ENCODE assay signal across 9 cellular contexts in genomic region chr3:51955893-51956770, GRCh38. TPM values are rescaled to one million over a fixed set of nuclear protein-coding genes. Genes with fewer than 3 reads are reported as not detected.
A peak's percentile ranks its signal among the peaks of the same experiment; 100 is the strongest.
DNase-seq lines count a peak whose midpoint lies in the region; ATAC-seq, FAIRE-seq and TF ChIP-seq lines count a peak whose summit lies in the region.
"Had no signal": no experiment of that assay in that cellular context is flagged by ENCODE, and none has a peak within 500 bp of the region (broad histone marks: within the 10 kb centered on the region; RNA-seq: fewer than 3 reads in every experiment).

No MANE protein-coding gene starts in this region.

- intact Hi-C loops in K562 (cut with micrococcal nuclease) (no loop called here), sciatic nerve (cut with DNase I) (no loop called here)

- no peak for TF ChIP-seq EP300 in K562 (IDR thresholded peaks at IDR 0.05; ENCODE audit: low read length)

- TF ChIP-seq CTCF in K562 (IDR thresholded peaks at IDR 0.05 in 2 of 3, conservative IDR thresholded peaks at IDR 0.05 in 1 of 3; ENCODE audit: insufficient read depth in 2 of 3, low read depth in 1 of 3, low read length in 3 of 3), result no peak

- in situ Hi-C loops in K562 (cut with MboI), result no loop called here

- ATAC-seq in K562 (peak; percentile 29; the same call in 2 of the 3 replicates), sciatic nerve (peak; percentile 75), HG03520 (IDR thresholded peaks at IDR 0.05; ENCODE audit: unreplicated experiment) (no peak), HG02642 (IDR thresholded peaks at IDR 0.05; ENCODE audit: poor library complexity, unreplicated experiment) (no peak)

- BruUV-seq in K562 (replicated peaks; lab: Mats Ljungman, UMichigan), result no TSS peak

- POLR2A ChIA-PET in K562 (lab: Yijun Ruan, JAX), result no interaction called here

- CTCF ChIA-PET in K562 (lab: Yijun Ruan, JAX; ENCODE audit: low intra/inter-chr PET ratio), result no interaction called here

- no peak for FAIRE-seq in K562 (lab: Jason Lieb, UNC)

- no peaks in the 10 kb centered on the region for H3K9me1 ChIP-seq in K562 (ENCODE audit: control insufficient read depth, insufficient read depth, low read length)

- H3K9me3 ChIP-seq in K562 (replicated peaks; ENCODE audit: control insufficient read depth, insufficient read depth, low read depth, low read length) (no peaks in the 10 kb centered on the region), iPS DF 6.9 (ENCODE audit: control insufficient read depth, insufficient read depth, low read length) (no peaks in the 10 kb centered on the region)

- H4K20me1 ChIP-seq in K562 (replicated peaks; ENCODE audit: control insufficient read depth, insufficient read depth, low read length), result no peaks in the 10 kb centered on the region

- peak; percentile 69 for DNase-seq in DMS53 (lab: John Stamatoyannopoulos, UW)
- peak; percentile 23 for DNase-seq in NCI-H1694 (lab: John Stamatoyannopoulos, UW)
- no peak for DNase-seq in K562 (ENCODE audit: extremely low read depth in 1 of 4, low spot score in 3 of 4)
- DNase-seq in iPS DF 6.9 (ENCODE audit: low read depth, low spot score), result no peak
- DNase-seq in sciatic nerve (ENCODE audit: low spot score), result peak; percentile 73
- DNase-seq in DMS114 treated with DMSO at 0.1 percent for 48 hours (lab: John Stamatoyannopoulos, UW; ENCODE audit: unreplicated experiment), result no peak

- H3K4me1 ChIP-seq in K562 (replicated peaks in 1 of 2; ENCODE audit: control insufficient read depth in 2 of 2, insufficient read depth in 2 of 2, low read length in 2 of 2) (peaks cover 0 to 13% of the 10 kb centered on the region in 2 experiments; a peak in 2 of 5 replicates), iPS DF 6.9 (ENCODE audit: control insufficient read depth, insufficient read depth, low read length) (peaks cover 5% of the 10 kb centered on the region)

- TF ChIP-seq RAD21 in K562 (CRISPR knock-in tag; conservative IDR thresholded peaks at IDR 0.05 in 1 of 2, IDR thresholded peaks at IDR 0.05 in 1 of 2), result no peak

- H3K27ac ChIP-seq in K562 (ENCODE audit: extremely low read depth, low read depth, low read length), result no peak overlapping the region
- H3K27ac ChIP-seq in iPS DF 6.9 (ENCODE audit: low read length), result no peak overlapping the region

- H3K79me2 ChIP-seq in K562 (ENCODE audit: control insufficient read depth, insufficient read depth, low read length), result no peaks in the 10 kb centered on the region

- H2AFZ ChIP-seq in K562 (ENCODE audit: low read depth, low read length), result no peak overlapping the region

- H3K4me2 ChIP-seq in K562 (ENCODE audit: insufficient read depth, low read length), result no peak overlapping the region

- no peak for TF ChIP-seq POLR2A in K562 (conservative IDR thresholded peaks at IDR 0.05)

- H3K4me3 ChIP-seq in K562 (no peak overlapping the region), iPS DF 6.9 (ENCODE audit: low read length) (peak overlapping the region; percentile 26; the same call in 1 of the 2 replicates)

- H3K27me3 ChIP-seq in K562 (ENCODE audit: control insufficient read depth in 2 of 2, insufficient read depth in 2 of 2, low read length in 2 of 2) (peaks cover 0 to 4% of the 10 kb centered on the region in 2 experiments; a peak in 2 of 5 replicates), iPS DF 6.9 (ENCODE audit: control insufficient read depth, insufficient read depth, low read length) (peaks cover 15% of the 10 kb centered on the region)

- no peaks in the 10 kb centered on the region for H3K36me3 ChIP-seq in K562 (ENCODE audit: control insufficient read depth, insufficient read depth, low read length)
- no peaks in the 10 kb centered on the region for H3K36me3 ChIP-seq in iPS DF 6.9 (ENCODE audit: control insufficient read depth, insufficient read depth, low read length)

- no peak overlapping the region for H3K9ac ChIP-seq in K562 (ENCODE audit: insufficient read depth in 1 of 2, low read depth in 2 of 2, low read length in 2 of 2)

- 71% methylated on average over 32 of the region's 97 CpGs for WGBS in K562 (ENCODE audit: insufficient coverage, low coverage, missing lambda C conversion rate)
- WGBS in iPS DF 6.9 (ENCODE audit: insufficient coverage, insufficient read length), result no CpG with 5 or more reads among the region's 97 CpGs

RNA-seq across cellular contexts. Expression of gene GPR62, which starts 1.0 kb away (rescaled TPM):
- not detected in 2 replicates for total RNA-seq in K562 (2011; cell fraction: chromatin; rRNA removed; ENCODE audit: low replicate concordance)
- total RNA-seq in K562 (2011; cell fraction: nucleolus; rRNA removed), result not detected in 2 replicates
- total RNA-seq in K562 (2011; cell fraction: nucleoplasm; rRNA removed), result not detected in 2 replicates
- total RNA-seq in K562 (2014; rRNA removed), result not detected in 2 replicates
- not detected in 2 replicates for total RNA-seq in K562 (2014; rRNA removed; fragmentation: Illumina TruSeq; extraction: Trizol)
- total RNA-seq in K562 (2015; rRNA removed; fragmentation: Illumina TruSeq; extraction: Trizol), result not detected in 2 replicates
- not detected in 2 replicates for total RNA-seq in K562 (2021)
- polyA plus RNA-seq in K562 (2011; rRNA removed), result not detected in 2 replicates
- not detected in 2 replicates for polyA plus RNA-seq in K562 (2011; cell fraction: cytosol; rRNA removed)
- not detected in 2 replicates for polyA plus RNA-seq in K562 (2011; cell fraction: nucleus; rRNA removed)
- not detected in 2 replicates for polyA plus RNA-seq in K562 (2012)
- polyA plus RNA-seq in K562 (2014; fragmentation: Illumina TruSeq; extraction: Trizol), result not detected in 2 replicates
- not detected for polyA plus RNA-seq in K562 (2014; fragmentation: Nextera tagmentation; extraction: Ambion mirVana)
- polyA plus RNA-seq in K562 (2014; rRNA removed), result not detected in 2 replicates
- polyA minus RNA-seq in K562 (2011; rRNA and poly(A)+ RNA removed), result not detected in 2 replicates
- not detected in 2 replicates for polyA minus RNA-seq in K562 (2011; cell fraction: cytosol; rRNA and poly(A)+ RNA removed)
- polyA minus RNA-seq in K562 (2011; cell fraction: nucleus; rRNA and poly(A)+ RNA removed), result not detected in 2 replicates
- 0.13 TPM for total RNA-seq in sciatic nerve
- total RNA-seq: myocyte had no signal

RNA-seq across cellular contexts. Expression of gene PCBP4, which starts 11.1 kb away (rescaled TPM):
- total RNA-seq in K562 (2011; cell fraction: chromatin; rRNA removed; ENCODE audit: low replicate concordance), result 3.7 and 14.0 TPM in 2 replicates
- 5.8 and 7.8 TPM in 2 replicates for total RNA-seq in K562 (2011; cell fraction: nucleolus; rRNA removed)
- total RNA-seq in K562 (2011; cell fraction: nucleoplasm; rRNA removed), result 4.6 and 5.4 TPM in 2 replicates
- total RNA-seq in K562 (2014; rRNA removed), result 4.6 and 4.9 TPM in 2 replicates
- 0.73 and 0.93 TPM in 2 replicates for total RNA-seq in K562 (2014; rRNA removed; fragmentation: Illumina TruSeq; extraction: Trizol)
- total RNA-seq in K562 (2015; rRNA removed; fragmentation: Illumina TruSeq; extraction: Trizol), result 1.6 and 2.1 TPM in 2 replicates
- 4.7 and 5.7 TPM in 2 replicates for total RNA-seq in K562 (2021)
- 3.1 and 5.5 TPM in 2 replicates for polyA plus RNA-seq in K562 (2011; rRNA removed)
- polyA plus RNA-seq in K562 (2011; cell fraction: cytosol; rRNA removed), result 4.5 and 7.3 TPM in 2 replicates
- polyA plus RNA-seq in K562 (2011; cell fraction: nucleus; rRNA removed), result 15.9 and 21.8 TPM in 2 replicates
- 3.7 and 10.9 TPM in 2 replicates for polyA plus RNA-seq in K562 (2012)
- polyA plus RNA-seq in K562 (2014; fragmentation: Illumina TruSeq; extraction: Trizol), result 2.6 and 4.7 TPM in 2 replicates
- under 1 TPM; 0.06 to 0.07 TPM for polyA plus RNA-seq in K562 (2014; fragmentation: Nextera tagmentation; extraction: Ambion mirVana)
- 5.8 and 6.4 TPM in 2 replicates for polyA plus RNA-seq in K562 (2014; rRNA removed)
- polyA minus RNA-seq in K562 (2011; rRNA and poly(A)+ RNA removed), result 1.3 and 1.9 TPM in 2 replicates
- 1.4 and 1.6 TPM in 2 replicates for polyA minus RNA-seq in K562 (2011; cell fraction: cytosol; rRNA and poly(A)+ RNA removed)
- 1.9 and 3.9 TPM in 2 replicates for polyA minus RNA-seq in K562 (2011; cell fraction: nucleus; rRNA and poly(A)+ RNA removed)
- total RNA-seq in sciatic nerve, result 145 TPM

RNA-seq across cellular contexts. Expression of gene PARP3, which starts 14.0 kb away (rescaled TPM):
- total RNA-seq in K562 (2011; cell fraction: chromatin; rRNA removed; ENCODE audit: low replicate concordance), result 9.0 and 16.5 TPM in 2 replicates
- 9.3 and 12.5 TPM in 2 replicates for total RNA-seq in K562 (2011; cell fraction: nucleolus; rRNA removed)
- total RNA-seq in K562 (2011; cell fraction: nucleoplasm; rRNA removed), result 3.1 and 7.1 TPM in 2 replicates
- total RNA-seq in K562 (2014; rRNA removed), result 5.2 and 6.2 TPM in 2 replicates
- 1.9 and 2.2 TPM in 2 replicates for total RNA-seq in K562 (2014; rRNA removed; fragmentation: Illumina TruSeq; extraction: Trizol)
- 4.6 and 4.7 TPM in 2 replicates for total RNA-seq in K562 (2015; rRNA removed; fragmentation: Illumina TruSeq; extraction: Trizol)
- total RNA-seq in K562 (2021), result 4.8 and 6.5 TPM in 2 replicates
- polyA plus RNA-seq in K562 (2011; rRNA removed), result 3.7 and 6.6 TPM in 2 replicates
- 4.4 and 5.4 TPM in 2 replicates for polyA plus RNA-seq in K562 (2011; cell fraction: cytosol; rRNA removed)
- polyA plus RNA-seq in K562 (2011; cell fraction: nucleus; rRNA removed), result 39.5 and 39.6 TPM in 2 replicates
- polyA plus RNA-seq in K562 (2012), result 6.4 and 11.7 TPM in 2 replicates
- 4.5 and 5.3 TPM in 2 replicates for polyA plus RNA-seq in K562 (2014; fragmentation: Illumina TruSeq; extraction: Trizol)
- polyA plus RNA-seq in K562 (2014; fragmentation: Nextera tagmentation; extraction: Ambion mirVana), result under 1 TPM; 0.46 to 0.55 TPM
- polyA plus RNA-seq in K562 (2014; rRNA removed), result 6.6 TPM in 2 replicates
- polyA minus RNA-seq in K562 (2011; rRNA and poly(A)+ RNA removed), result 1.5 and 1.6 TPM in 2 replicates
- 2.4 and 3.8 TPM in 2 replicates for polyA minus RNA-seq in K562 (2011; cell fraction: cytosol; rRNA and poly(A)+ RNA removed)
- 4.3 and 6.9 TPM in 2 replicates for polyA minus RNA-seq in K562 (2011; cell fraction: nucleus; rRNA and poly(A)+ RNA removed)
- total RNA-seq in sciatic nerve, result 18.0 TPM

RNA-seq across cellular contexts. Expression of gene RRP9, which starts 14.4 kb away (rescaled TPM):
- 6.5 and 24.7 TPM in 2 replicates for total RNA-seq in K562 (2011; cell fraction: chromatin; rRNA removed; ENCODE audit: low replicate concordance)
- 19.2 and 29.0 TPM in 2 replicates for total RNA-seq in K562 (2011; cell fraction: nucleolus; rRNA removed)
- 10.9 and 13.5 TPM in 2 replicates for total RNA-seq in K562 (2011; cell fraction: nucleoplasm; rRNA removed)
- 62.6 and 68.5 TPM in 2 replicates for total RNA-seq in K562 (2014; rRNA removed)
- total RNA-seq in K562 (2014; rRNA removed; fragmentation: Illumina TruSeq; extraction: Trizol), result 15.7 and 29.1 TPM in 2 replicates
- total RNA-seq in K562 (2015; rRNA removed; fragmentation: Illumina TruSeq; extraction: Trizol), result 48.9 and 52.4 TPM in 2 replicates
- total RNA-seq in K562 (2021), result 64.1 and 67.0 TPM in 2 replicates
- polyA plus RNA-seq in K562 (2011; rRNA removed), result 20.3 and 23.1 TPM in 2 replicates
- polyA plus RNA-seq in K562 (2011; cell fraction: cytosol; rRNA removed), result 32.4 and 70.8 TPM in 2 replicates
- polyA plus RNA-seq in K562 (2011; cell fraction: nucleus; rRNA removed), result 30.2 and 46.3 TPM in 2 replicates
- 30.1 and 55.6 TPM in 2 replicates for polyA plus RNA-seq in K562 (2012)
- polyA plus RNA-seq in K562 (2014; fragmentation: Illumina TruSeq; extraction: Trizol), result 45.9 and 55.5 TPM in 2 replicates
- polyA plus RNA-seq in K562 (2014; fragmentation: Nextera tagmentation; extraction: Ambion mirVana), result 10 to 100 TPM in 1 of 2 experiments, 1 to 10 TPM in 1; 5.2 to 12.9 TPM
- 62.1 and 64.4 TPM in 2 replicates for polyA plus RNA-seq in K562 (2014; rRNA removed)
- polyA minus RNA-seq in K562 (2011; rRNA and poly(A)+ RNA removed), result 9.2 and 19.8 TPM in 2 replicates
- polyA minus RNA-seq in K562 (2011; cell fraction: cytosol; rRNA and poly(A)+ RNA removed), result 16.3 and 26.0 TPM in 2 replicates
- polyA minus RNA-seq in K562 (2011; cell fraction: nucleus; rRNA and poly(A)+ RNA removed), result 3.8 and 4.8 TPM in 2 replicates
- total RNA-seq in sciatic nerve, result 12.9 TPM

RNA-seq across cellular contexts. Expression of gene ABHD14B, which starts 17.7 kb away (rescaled TPM):
- total RNA-seq in K562 (2011; cell fraction: chromatin; rRNA removed; ENCODE audit: low replicate concordance), result 33.5 and 88.4 TPM in 2 replicates
- total RNA-seq in K562 (2011; cell fraction: nucleolus; rRNA removed), result 69.5 and 79.0 TPM in 2 replicates
- 83.9 and 125 TPM in 2 replicates for total RNA-seq in K562 (2011; cell fraction: nucleoplasm; rRNA removed)
- 46.5 and 78.4 TPM in 2 replicates for total RNA-seq in K562 (2014; rRNA removed)
- 27.4 and 28.3 TPM in 2 replicates for total RNA-seq in K562 (2014; rRNA removed; fragmentation: Illumina TruSeq; extraction: Trizol)
- total RNA-seq in K562 (2015; rRNA removed; fragmentation: Illumina TruSeq; extraction: Trizol), result 33.7 and 34.0 TPM in 2 replicates
- 65.2 and 68.0 TPM in 2 replicates for total RNA-seq in K562 (2021)
- 107 and 114 TPM in 2 replicates for polyA plus RNA-seq in K562 (2011; rRNA removed)
- polyA plus RNA-seq in K562 (2011; cell fraction: cytosol; rRNA removed), result 153 and 233 TPM in 2 replicates
- polyA plus RNA-seq in K562 (2011; cell fraction: nucleus; rRNA removed), result 82.3 and 118 TPM in 2 replicates
- polyA plus RNA-seq in K562 (2012), result 58.2 and 103 TPM in 2 replicates
- 72.2 and 86.5 TPM in 2 replicates for polyA plus RNA-seq in K562 (2014; fragmentation: Illumina TruSeq; extraction: Trizol)
- polyA plus RNA-seq in K562 (2014; fragmentation: Nextera tagmentation; extraction: Ambion mirVana), result 10 to 100 TPM; 10.6 to 11.7 TPM
- polyA plus RNA-seq in K562 (2014; rRNA removed), result 80.5 and 87.3 TPM in 2 replicates
- 50.4 and 76.8 TPM in 2 replicates for polyA minus RNA-seq in K562 (2011; rRNA and poly(A)+ RNA removed)
- 38.9 and 39.4 TPM in 2 replicates for polyA minus RNA-seq in K562 (2011; cell fraction: cytosol; rRNA and poly(A)+ RNA removed)
- 26.3 and 30.1 TPM in 2 replicates for polyA minus RNA-seq in K562 (2011; cell fraction: nucleus; rRNA and poly(A)+ RNA removed)
- total RNA-seq in sciatic nerve, result 42.3 TPM

Comparison
In these comparisons a context has a peak if more than half of its experiments do, and no peak if none do; other contexts are left out.
1. DNase-seq: peak in DMS53 (single experiment), NCI-H1694 (single experiment) and sciatic nerve (single experiment); none in K562 (0 of 4), iPS DF 6.9 (single experiment) and DMS114 treated with DMSO at 0.1 percent for 48 hours (single experiment).
2. ATAC-seq: peak in K562 (single experiment) and sciatic nerve (single experiment); none in HG03520 (single experiment) and HG02642 (single experiment).